Comparison of ENCODE assay signal across 8 cellular contexts in the genomic region with DNA sequence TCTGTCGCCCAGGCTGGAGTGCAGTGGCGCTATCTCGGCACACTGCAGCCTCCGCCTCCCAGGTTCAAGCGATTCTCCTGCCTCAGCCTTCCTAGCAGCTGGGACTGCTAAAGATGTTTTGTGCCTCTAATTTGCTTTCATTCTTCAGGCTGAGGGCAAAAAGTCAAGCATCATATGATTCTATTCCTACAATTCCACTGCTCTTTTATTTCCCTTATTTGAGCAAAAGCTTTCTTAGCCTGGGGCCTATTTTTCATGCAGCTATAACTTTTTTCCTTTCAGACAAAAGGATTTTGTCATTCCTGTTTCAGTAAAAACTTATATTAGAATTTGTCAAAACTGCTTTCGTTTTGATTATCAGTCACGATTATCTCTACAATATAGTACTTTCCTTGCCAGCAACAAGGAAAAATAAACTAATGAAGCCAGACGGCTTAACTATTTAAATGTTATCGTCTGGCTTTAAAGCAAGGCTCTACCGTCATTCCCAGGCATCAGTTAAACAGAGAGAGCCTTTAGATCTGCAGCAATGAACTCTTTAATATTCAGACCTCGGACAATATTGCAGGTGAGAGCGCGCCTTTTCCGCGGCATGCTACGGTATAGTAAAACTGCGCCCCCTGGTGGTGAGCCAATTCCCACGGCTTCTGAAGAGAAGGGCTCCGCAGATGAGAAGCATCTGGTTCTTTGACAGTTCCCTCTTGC. TPM values are rescaled to one million over a fixed set of nuclear protein-coding genes. Genes with fewer than 3 reads are reported as not detected.
DNase-seq lines count a peak whose midpoint lies in the region; ATAC-seq and TF ChIP-seq lines count a peak whose summit lies in the region.

No MANE protein-coding gene starts in this region.

- CTCF ChIA-PET in activated CD4-positive, alpha-beta memory T cell treated with anti-CD3 and anti-CD28 coated beads for 36 hours (lab: Charles Lee), result interaction anchor here (0.6 to 7.8 kb wide), 10 partner anchors 11 to 116 kb away, joined by 3 to 93 read pairs (median 4); no protein-coding TSS in a partner anchor

- H3K27me3 ChIP-seq in BE2C (peaks cover 11% of the 10 kb centered on the region), HL-60 (ENCODE audit: insufficient read depth, poor library complexity, severe bottlenecking) (no peaks in the 10 kb centered on the region)

- POLR2A ChIA-PET in activated CD4-positive, alpha-beta memory T cell treated with anti-CD3 and anti-CD28 coated beads for 36 hours (lab: Charles Lee), result interaction anchor here (2.2 kb wide), 1 partner anchor 10 kb away, joined by 15 read pairs; no protein-coding TSS in a partner anchor

- H3K4me1 ChIP-seq in BE2C, result no peaks in the 10 kb centered on the region

- ATAC-seq in GM19351 (IDR thresholded peaks at IDR 0.05; ENCODE audit: unreplicated experiment), result peak; percentile 41

- TF ChIP-seq CTCF in BE2C (IDR thresholded peaks at IDR 0.05; ENCODE audit: low read depth, low read length), result peak; percentile 95
- TF ChIP-seq CTCF in HL-60 (IDR thresholded peaks at IDR 0.05; ENCODE audit: insufficient read depth, low read length), result peak; percentile 80

- H3K27ac ChIP-seq in HL-60 (replicated peaks), result no peak overlapping the region

- no peaks in the 10 kb centered on the region for H3K36me3 ChIP-seq in BE2C

- peak overlapping the region; percentile 13 for H3K27ac Mint-ChIP-seq in activated CD4-positive, alpha-beta memory T cell treated with anti-CD3 and anti-CD28 coated beads for 36 hours

- H3K27me3 Mint-ChIP-seq in activated CD4-positive, alpha-beta memory T cell treated with anti-CD3 and anti-CD28 coated beads for 36 hours, result peaks cover 10% of the 10 kb centered on the region

- H3K4me1 Mint-ChIP-seq in activated CD4-positive, alpha-beta memory T cell treated with anti-CD3 and anti-CD28 coated beads for 36 hours (ENCODE audit: low read depth), result peaks cover 53% of the 10 kb centered on the region

- no peaks in the 10 kb centered on the region for H3K36me3 Mint-ChIP-seq in activated CD4-positive, alpha-beta memory T cell treated with anti-CD3 and anti-CD28 coated beads for 36 hours

- H3K9me3 Mint-ChIP-seq in activated CD4-positive, alpha-beta memory T cell treated with anti-CD3 and anti-CD28 coated beads for 36 hours, result no peaks in the 10 kb centered on the region

- H3K4me3 ChIP-seq in BE2C (ENCODE audit: low read depth, low read length) (no peak overlapping the region), HL-60 (replicated peaks; ENCODE audit: insufficient read depth, low read length) (peak overlapping the region; percentile 22)

- peak overlapping the region; percentile 65 for H3K4me3 Mint-ChIP-seq in activated CD4-positive, alpha-beta memory T cell treated with anti-CD3 and anti-CD28 coated beads for 36 hours

- H3K9me3 ChIP-seq in BE2C, result no peaks in the 10 kb centered on the region

- intact Hi-C loops in activated CD4-positive, alpha-beta memory T cell treated with anti-CD3 and anti-CD28 coated beads for 36 hours (cut with micrococcal nuclease), result loop anchor here (1.0 to 10.0 kb wide), 8 partner anchors 10 to 1202 kb away; a partner anchor contains a TSS

- peak; percentile 89 for DNase-seq in BE2C
- DNase-seq in HL-60 (ENCODE audit: low read depth in 1 of 2, low spot score in 1 of 2), result peak; percentile 47 to 79
- peak; percentile 93 for DNase-seq in NCI-H82 (lab: John Stamatoyannopoulos, UW)
- peak; percentile 91 for DNase-seq in activated CD4-positive, alpha-beta memory T cell treated with anti-CD3 and anti-CD28 coated beads for 36 hours
- peak; percentile 91 for DNase-seq in effector CD4-positive, alpha-beta T cell
- peak; percentile 93 for DNase-seq in mesenteric fat pad (ENCODE audit: low spot score)
- DNase-seq in stimulated activated CD8-positive, alpha-beta memory T cell treated with anti-CD3 and anti-CD28 coated beads, Interleukin-12 subunit alpha, Interleukin-12 subunit beta, amount 100 ng/mL, for 24 hours (ENCODE audit: extremely low read depth), result peak; percentile 66

RNA-seq across cellular contexts. Expression of a gene that starts 1.4 kb away (rescaled TPM):
- polyA plus RNA-seq in BE2C (2012; ENCODE audit: insufficient read depth, insufficient read length, low read depth), result 0.49 TPM
- 1 to 10 TPM; 3.4 to 3.8 TPM for total RNA-seq in activated CD4-positive, alpha-beta memory T cell treated with anti-CD3 and anti-CD28 coated beads for 36 hours
- 13.0 TPM for total RNA-seq in mesenteric fat pad
